34 cellular contexts compared by ENCODE assay signal in the genomic region with DNA sequence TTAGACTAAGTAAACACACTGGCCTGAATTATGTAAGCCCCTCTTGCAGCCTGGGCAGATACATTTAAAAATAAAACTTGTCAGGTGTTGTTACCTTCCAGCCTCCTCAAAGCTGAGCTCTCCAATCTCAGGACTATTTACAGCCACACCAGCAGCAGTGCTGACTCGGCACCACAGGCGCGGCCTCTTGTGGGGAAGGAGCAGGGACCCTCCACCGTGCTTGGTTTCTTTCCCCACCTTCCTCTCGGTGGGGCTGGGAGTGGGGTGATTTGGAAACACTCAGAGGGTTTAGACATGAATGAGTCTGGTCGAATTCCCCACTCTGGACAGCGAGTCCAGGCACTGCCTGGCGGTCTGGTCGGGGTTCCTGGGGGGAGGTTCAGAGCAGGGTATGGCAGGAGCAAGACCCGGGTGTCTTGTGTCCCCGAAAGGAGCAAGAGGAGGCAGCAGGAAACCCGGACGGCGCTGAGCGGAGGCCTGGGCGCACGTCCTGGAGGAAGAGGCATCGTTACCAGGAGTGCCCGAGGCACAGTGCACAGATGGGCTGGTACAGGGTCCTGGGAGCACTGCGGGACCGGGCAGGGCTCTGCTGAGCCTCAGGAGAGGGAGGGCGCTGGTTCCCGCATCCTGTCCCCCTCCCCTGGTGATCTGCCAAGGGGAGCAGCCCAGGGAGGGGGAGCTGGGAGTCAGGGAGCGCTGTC. TPM values are rescaled to one million over a fixed set of nuclear protein-coding genes. Genes with fewer than 3 reads are reported as not detected.
A peak's percentile ranks its signal among the peaks of the same experiment; 100 is the strongest.
DNase-seq lines count a peak whose midpoint lies in the region; ATAC-seq, FAIRE-seq and TF ChIP-seq lines count a peak whose summit lies in the region.
"Had no signal": no experiment of that assay in that cellular context is flagged by ENCODE, and none has a peak within 500 bp of the region (broad histone marks: within the 10 kb centered on the region; RNA-seq: fewer than 3 reads in every experiment).

No MANE protein-coding gene starts in this region.

- no peak overlapping the region for H3K27ac ChIP-seq in upper lobe of left lung
- H3K27ac ChIP-seq: brain microvascular endothelial cell, esophagus muscularis mucosa, GM23248, hepatocyte, KMS-11, prostate gland had no signal

- H3K27me3 ChIP-seq in upper lobe of left lung, result no peaks in the 10 kb centered on the region

- CTCF ChIA-PET in activated B cell treated with CpG ODN at 0.5 μM for 24 hours (lab: Charles Lee), result no interaction called here

- H3K9me3 ChIP-seq in upper lobe of left lung, result no peaks in the 10 kb centered on the region
- H3K9me3 ChIP-seq: esophagus muscularis mucosa, MG63, prostate gland had no signal

- peaks cover 22% of the 10 kb centered on the region for H3K27me3 Mint-ChIP-seq in activated B cell treated with CpG ODN at 0.5 μM for 24 hours

- TF ChIP-seq EP300 in upper lobe of left lung (IDR thresholded peaks at IDR 0.05), result no peak

- H3K4me3 ChIP-seq in upper lobe of left lung, result no peak overlapping the region
- H3K4me3 ChIP-seq: esophagus muscularis mucosa, GM23248, hepatocyte, MG63, prostate gland had no signal

- ATAC-seq in activated B cell treated with CpG ODN at 0.5 μM for 24 hours (ENCODE audit: low read depth), result no peak
- ATAC-seq in upper lobe of left lung (ENCODE audit: low FRiP score in 2 of 2), result no peak
- no peak for ATAC-seq in GM21529 (IDR thresholded peaks at IDR 0.05; ENCODE audit: unreplicated experiment)
- ATAC-seq in GM18520 (IDR thresholded peaks at IDR 0.05; ENCODE audit: unreplicated experiment), result no peak
- ATAC-seq: activated CD4-positive, CD25-positive, alpha-beta regulatory T cell treated with anti-CD3 and anti-CD28 coated beads, Interleukin-2, amount 50 U/mL, for 24 hours; stimulated activated effector memory CD8-positive, alpha-beta T cell treated with anti-CD3 and anti-CD28 coated beads, Interleukin-12 subunit alpha, Interleukin-12 subunit beta, amount 100 ng/mL, for 72 hours had no signal

- no peak overlapping the region for H3K4me3 Mint-ChIP-seq in activated B cell treated with CpG ODN at 0.5 μM for 24 hours
- H3K4me3 Mint-ChIP-seq: CD4-positive, alpha-beta memory T cell; stimulated activated effector memory CD8-positive, alpha-beta T cell treated with anti-CD3 and anti-CD28 coated beads, Interleukin-12 subunit alpha, Interleukin-12 subunit beta, amount 100 ng/mL, for 72 hours; type B pancreatic cell had no signal

- intact Hi-C loops in activated B cell treated with CpG ODN at 0.5 μM for 24 hours (cut with micrococcal nuclease), result no loop called here

- H3K4me1 ChIP-seq in upper lobe of left lung, result peaks cover 0 to 3% (median 0%) of the 10 kb centered on the region in 4 donors
- H3K4me1 ChIP-seq: esophagus muscularis mucosa, prostate gland had no signal

- POLR2A ChIA-PET in activated B cell treated with CpG ODN at 0.5 μM for 24 hours (lab: Charles Lee), result no interaction called here

- 50 to 55% methylated on average over 14 to 23 of the region's 24 CpGs for WGBS in upper lobe of left lung, 2 donors

- H3K9me3 Mint-ChIP-seq in activated B cell treated with CpG ODN at 0.5 μM for 24 hours, result no peaks in the 10 kb centered on the region
- H3K9me3 Mint-ChIP-seq: stimulated activated effector memory CD8-positive, alpha-beta T cell treated with anti-CD3 and anti-CD28 coated beads, Interleukin-12 subunit alpha, Interleukin-12 subunit beta, amount 100 ng/mL, for 72 hours; type B pancreatic cell had no signal

- peak; percentile 48 for DNase-seq in activated effector memory CD4-positive, alpha-beta T cell treated with anti-CD3 and anti-CD28 coated beads, Interleukin-2, amount 50 U/mL, for 16 hours
- DNase-seq in activated effector memory CD4-positive, alpha-beta T cell treated with Interleukin-2 at 50 U/mL for 16 hours, result no peak
- peak; percentile 10 for DNase-seq in activated B cell treated with CpG ODN at 0.5 μM for 24 hours
- peak; percentile 79 for DNase-seq in mesenteric fat pad (ENCODE audit: low spot score)
- DNase-seq in upper lobe of left lung, result peak; percentile 17 to 72
- no peak for DNase-seq in frontal cortex (ENCODE audit: low spot score in 2 of 2)
- DNase-seq: activated CD4-positive, alpha-beta T cell treated with anti-CD3 and anti-CD28 coated beads, Interleukin-2, amount 50 U/mL, for 48 hours; activated naive CD4-positive, alpha-beta T cell treated with anti-CD3 and anti-CD28 coated beads, Interleukin-2, amount 50 U/mL, for 16 hours; amniotic stem cell; brain microvascular endothelial cell; CD4-positive, alpha-beta memory T cell; foreskin fibroblast; GM23248; mesenchymal stem cell; MG63; NCI-H1105; NCI-H1930; NCI-H524; OCI-M1; stimulated activated CD4-positive, alpha-beta T cell treated with anti-CD3 and anti-CD28 coated beads, Interleukin-15, amount 100 ng/mL, for 24 hours had no signal

- no peak overlapping the region for H3K27ac Mint-ChIP-seq in activated B cell treated with CpG ODN at 0.5 μM for 24 hours
- H3K27ac Mint-ChIP-seq: stimulated activated effector memory CD8-positive, alpha-beta T cell treated with anti-CD3 and anti-CD28 coated beads, Interleukin-12 subunit alpha, Interleukin-12 subunit beta, amount 100 ng/mL, for 72 hours; type B pancreatic cell had no signal

- H3K36me3 Mint-ChIP-seq in activated B cell treated with CpG ODN at 0.5 μM for 24 hours (ENCODE audit: low read depth), result no peaks in the 10 kb centered on the region
- H3K36me3 Mint-ChIP-seq: CD4-positive, alpha-beta memory T cell; stimulated activated effector memory CD8-positive, alpha-beta T cell treated with anti-CD3 and anti-CD28 coated beads, Interleukin-12 subunit alpha, Interleukin-12 subunit beta, amount 100 ng/mL, for 72 hours; type B pancreatic cell had no signal

- no peak for FAIRE-seq in frontal cortex (lab: Jason Lieb, UNC)
- FAIRE-seq: A204.1, D721Med, endometrium had no signal

- TF ChIP-seq POLR2A in upper lobe of left lung (IDR thresholded peaks at IDR 0.05), result no peak

- H3K36me3 ChIP-seq in upper lobe of left lung, result no peaks in the 10 kb centered on the region
- H3K36me3 ChIP-seq: brain microvascular endothelial cell, esophagus muscularis mucosa, MG63, prostate gland had no signal

- H3K4me1 Mint-ChIP-seq in activated B cell treated with CpG ODN at 0.5 μM for 24 hours, result peaks cover 2% of the 10 kb centered on the region
- H3K4me1 Mint-ChIP-seq: stimulated activated effector memory CD8-positive, alpha-beta T cell treated with anti-CD3 and anti-CD28 coated beads, Interleukin-12 subunit alpha, Interleukin-12 subunit beta, amount 100 ng/mL, for 72 hours had no signal

- TF ChIP-seq CTCF in activated B cell treated with CpG ODN at 0.5 μM for 24 hours (IDR thresholded peaks at IDR 0.05), result no peak
- no peak for TF ChIP-seq CTCF in upper lobe of left lung (IDR thresholded peaks at IDR 0.05)

RNA-seq across cellular contexts. Expression of a gene that starts 29.2 kb away (rescaled TPM):
- total RNA-seq in activated B cell treated with CpG ODN at 0.5 μM for 24 hours (1.6 and 3.7 TPM in 2 replicates), mesenteric fat pad (not detected), upper lobe of left lung (10 to 100 TPM in 2 of 6 donors, 1 to 10 TPM in 3, under 1 TPM in 1; 0.60 to 28.3 (median 8.0) TPM), frontal cortex (2.0 TPM)
- total RNA-seq: CD4-positive, alpha-beta memory T cell; subcutaneous adipose tissue; T-helper 1 cell treated with Interleukin-12 subunit alpha and Interleukin-12 subunit beta and Interleukin-4 antibody, amounts not matched to agents 30 ng/mL and 1 ng/mL, for 36 hours had no signal

Comparison
In these comparisons a context has a peak if more than half of its experiments do, and no peak if none do; other contexts are left out.
1. DNase-seq: peak in activated effector memory CD4-positive, alpha-beta T cell treated with anti-CD3 and anti-CD28 coated beads, Interleukin-2, amount 50 U/mL, for 16 hours (single experiment), activated B cell treated with CpG ODN at 0.5 μM for 24 hours (single experiment), mesenteric fat pad (single experiment) and upper lobe of left lung (2 of 2); none in activated effector memory CD4-positive, alpha-beta T cell treated with Interleukin-2 at 50 U/mL for 16 hours (single experiment) and frontal cortex (0 of 2).